ENCODE assay signal across 16 cellular contexts in the genomic region with DNA sequence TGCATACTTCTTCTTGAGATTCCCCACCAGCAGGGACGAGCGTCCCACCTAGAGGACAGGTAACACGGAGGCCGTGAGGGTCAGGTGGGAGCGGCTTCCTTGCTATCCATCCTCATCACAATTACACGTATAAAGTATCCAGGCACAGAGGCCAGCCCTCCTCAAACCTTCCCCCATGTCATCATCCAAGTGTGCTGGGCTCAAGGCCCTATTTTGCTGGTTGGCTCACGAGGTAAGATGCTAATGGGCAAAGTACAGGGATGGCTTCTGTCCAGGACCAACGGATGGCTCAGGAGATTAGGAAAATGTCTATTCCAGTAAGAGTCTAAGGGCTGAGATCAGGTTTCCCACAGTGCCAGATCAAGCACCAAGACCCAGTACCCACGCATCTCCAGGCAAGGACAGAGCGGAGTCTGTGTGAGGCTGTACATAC. TPM values are rescaled to one million over a fixed set of nuclear protein-coding genes. Genes with fewer than 3 reads are reported as not detected.
A peak's percentile ranks its signal among the peaks of the same experiment; 100 is the strongest.
DNase-seq lines count a peak whose midpoint lies in the region; ATAC-seq, FAIRE-seq and TF ChIP-seq lines count a peak whose summit lies in the region.
"Had no signal": no experiment of that assay in that cellular context is flagged by ENCODE, and none has a peak within 500 bp of the region (broad histone marks: within the 10 kb centered on the region; RNA-seq: fewer than 3 reads in every experiment).

No MANE protein-coding gene starts in this region.

- no peak for TF ChIP-seq CTCF in astrocyte (IDR thresholded peaks at IDR 0.05; ENCODE audit: insufficient read depth, low read depth, low read length)
- no peak for TF ChIP-seq CTCF in sigmoid colon (IDR thresholded peaks at IDR 0.05)

- H3K4me3 Mint-ChIP-seq in astrocyte (ENCODE audit: unreplicated experiment) = no peak overlapping the region
- H3K4me3 Mint-ChIP-seq: activated B cell treated with CpG ODN at 0.5 μM for 24 hours; CD4-positive, alpha-beta memory T cell; stimulated activated effector memory CD8-positive, alpha-beta T cell treated with anti-CD3 and anti-CD28 coated beads, Interleukin-12 subunit alpha, Interleukin-12 subunit beta, amount 100 ng/mL, for 72 hours had no signal

- H3K4me1 ChIP-seq in astrocyte (ENCODE audit: insufficient read depth, low read length) (peaks cover 46% of the 10 kb centered on the region), sigmoid colon (peaks cover 0 to 91% (median 76%) of the 10 kb centered on the region in 4 donors)

- peaks cover 51% of the 10 kb centered on the region for H3K36me3 Mint-ChIP-seq in astrocyte (ENCODE audit: low read depth, unreplicated experiment)

- WGBS in sigmoid colon, 2 donors = 82 to 87% methylated on average over 10 of the region's 10 CpGs

- no peak overlapping the region for H2AFZ ChIP-seq in astrocyte (ENCODE audit: low read depth, low read length)

- DNase-seq in EH (ENCODE audit: low read depth) (peak; percentile 68), astrocyte (ENCODE audit: low read depth) (peak; percentile 73), glomerular visceral epithelial cell (ENCODE audit: extremely low spot score) (peak; percentile 25), sigmoid colon (peak; percentile 65), MV-4-11 (lab: John Stamatoyannopoulos, UW) (no peak), germinal center (ENCODE audit: low spot score) (no peak), iPS-NIHi7 (ENCODE audit: extremely low spot score) (no peak)
- DNase-seq: activated B cell treated with CpG ODN at 0.5 μM for 24 hours; CD4-positive, alpha-beta memory T cell; effector CD8-positive, alpha-beta T cell; left cardiac atrium; NCI-H1436 treated with DMSO at 0.1 percent for 48 hours; PC-3 had no signal

- H3K9ac ChIP-seq in astrocyte (ENCODE audit: low read length) = peak overlapping the region; percentile 37

- H4K20me1 ChIP-seq in astrocyte (ENCODE audit: insufficient read depth, low read length) = peaks cover 100% of the 10 kb centered on the region

- no peak overlapping the region for H3K4me3 ChIP-seq in astrocyte (ENCODE audit: insufficient read depth, low read depth, low read length)
- H3K4me3 ChIP-seq in sigmoid colon = no peak overlapping the region

- H3K79me2 ChIP-seq in astrocyte (ENCODE audit: insufficient read depth, low read length) = peaks cover 88% of the 10 kb centered on the region

- no peak for ATAC-seq in HG02884 (IDR thresholded peaks at IDR 0.05; ENCODE audit: unreplicated experiment)
- ATAC-seq: PC-3; stimulated activated effector memory CD8-positive, alpha-beta T cell treated with anti-CD3 and anti-CD28 coated beads, Interleukin-12 subunit alpha, Interleukin-12 subunit beta, amount 100 ng/mL, for 72 hours had no signal

- H3K9me3 ChIP-seq in astrocyte (ENCODE audit: insufficient read depth, low read depth, low read length) = no peaks in the 10 kb centered on the region
- no peaks in the 10 kb centered on the region for H3K9me3 ChIP-seq in sigmoid colon

- intact Hi-C loops in sigmoid colon (cut with DNase I) = loop anchor here (5.0 kb wide), 1 partner anchor 35 kb away; no protein-coding TSS in a partner anchor

- H3K4me1 Mint-ChIP-seq in astrocyte (ENCODE audit: low read depth, unreplicated experiment) = peaks cover 82% of the 10 kb centered on the region

- H3K27me3 ChIP-seq in astrocyte (ENCODE audit: insufficient read depth, low read length) (no peaks in the 10 kb centered on the region), sigmoid colon (no peaks in the 10 kb centered on the region)

- H3K27me3 Mint-ChIP-seq in astrocyte (ENCODE audit: low read depth, unreplicated experiment) = no peaks in the 10 kb centered on the region
- H3K27me3 Mint-ChIP-seq: activated B cell treated with CpG ODN at 0.5 μM for 24 hours; CD4-positive, alpha-beta memory T cell had no signal

- no peaks in the 10 kb centered on the region for H3K9me3 Mint-ChIP-seq in astrocyte (ENCODE audit: unreplicated experiment)
- H3K9me3 Mint-ChIP-seq: activated B cell treated with CpG ODN at 0.5 μM for 24 hours; activated T-helper 2 cell treated with anti-CD3 and anti-CD28 coated beads, Interferon-gamma antibody, Interleukin-2, Interleukin-4, amounts not matched to agents 10 μg/mL and 5 μg/mL and 100 μg/mL, durations not matched to agents 14 hours and 24 hours and 36 hours; CD4-positive, alpha-beta memory T cell; stimulated activated effector memory CD8-positive, alpha-beta T cell treated with anti-CD3 and anti-CD28 coated beads, Interleukin-12 subunit alpha, Interleukin-12 subunit beta, amount 100 ng/mL, for 72 hours had no signal

- H3K27ac Mint-ChIP-seq in astrocyte (ENCODE audit: unreplicated experiment) = no peak overlapping the region
- H3K27ac Mint-ChIP-seq: activated B cell treated with CpG ODN at 0.5 μM for 24 hours; activated T-helper 2 cell treated with anti-CD3 and anti-CD28 coated beads, Interferon-gamma antibody, Interleukin-2, Interleukin-4, amounts not matched to agents 10 μg/mL and 5 μg/mL and 100 μg/mL, durations not matched to agents 14 hours and 24 hours and 36 hours had no signal

- TF ChIP-seq EP300 in sigmoid colon (IDR thresholded peaks at IDR 0.05) = no peak

- H3K27ac ChIP-seq in astrocyte (ENCODE audit: low read depth, low read length) (peak overlapping the region; percentile 44), sigmoid colon (peak overlapping the region; percentile 56 to 100 (median 98))

- H3K36me3 ChIP-seq in astrocyte (ENCODE audit: insufficient read depth, low read length) = peaks cover 79% of the 10 kb centered on the region
- peaks cover 37 to 67% (median 48%) of the 10 kb centered on the region in 4 donors for H3K36me3 ChIP-seq in sigmoid colon

- TF ChIP-seq POLR2A in sigmoid colon (IDR thresholded peaks at IDR 0.05) = no peak

- H3K4me2 ChIP-seq in astrocyte (ENCODE audit: low read length) = no peak overlapping the region

- no peak for FAIRE-seq in astrocyte (lab: Jason Lieb, UNC)

RNA-seq across cellular contexts. Expression of gene A3GALT2, which starts 11.5 kb away (rescaled TPM):
- total RNA-seq in astrocyte = not detected in 2 replicates
- not detected for total RNA-seq in sigmoid colon
- polyA plus RNA-seq in sigmoid colon = not detected
- total RNA-seq: activated B cell treated with CpG ODN at 0.5 μM for 24 hours; activated T-helper 2 cell treated with anti-CD3 and anti-CD28 coated beads, Interferon-gamma antibody, Interleukin-2, Interleukin-4, amounts not matched to agents 10 μg/mL and 5 μg/mL and 100 μg/mL, durations not matched to agents 14 hours and 24 hours and 36 hours; CD4-positive, alpha-beta memory T cell; PC-3 had no signal
- polyA plus RNA-seq: CD4-positive, alpha-beta memory T cell had no signal

Comparison
In these comparisons a context has a peak if more than half of its experiments do, and no peak if none do; other contexts are left out.
1. DNase-seq: peak in EH (single experiment), astrocyte (single experiment), glomerular visceral epithelial cell (single experiment) and sigmoid colon (single experiment); none in MV-4-11 (single experiment), germinal center (single experiment) and iPS-NIHi7 (single experiment).